In genomic region chr11:65390099-65390941, GRCh38 we compare ENCODE assay signal across 9 cellular contexts. TPM values are rescaled to one million over a fixed set of nuclear protein-coding genes. Genes with fewer than 3 reads are reported as not detected.
A peak's percentile ranks its signal among the peaks of the same experiment; 100 is the strongest.
DNase-seq lines count a peak whose midpoint lies in the region; ATAC-seq and TF ChIP-seq lines count a peak whose summit lies in the region.
"Had no signal": no experiment of that assay in that cellular context is flagged by ENCODE, and none has a peak within 500 bp of the region (broad histone marks: within the 10 kb centered on the region; RNA-seq: fewer than 3 reads in every experiment).

No MANE protein-coding gene starts in this region.

- H3F3A ChIP-seq in OCI-LY1 (ENCODE audit: insufficient read depth, low read length) (no peaks in the 10 kb centered on the region), neural progenitor cell (ENCODE audit: low read depth) (peaks cover 3% of the 10 kb centered on the region)

- H3K79me2 ChIP-seq in OCI-LY1 (ENCODE audit: insufficient read depth, low read length) (no peaks in the 10 kb centered on the region), neural progenitor cell (ENCODE audit: low read depth) (peaks cover 8% of the 10 kb centered on the region)

- peak overlapping the region; percentile 60 for H3K27ac Mint-ChIP-seq in neural progenitor cell

- H3K9ac ChIP-seq in BLaER1, result peak overlapping the region; percentile 59
- no peak overlapping the region; the same call in 1 of the 2 replicates for H3K9ac ChIP-seq in OCI-LY1 (ENCODE audit: low read length)
- H3K9ac ChIP-seq in duodenal mucosa (ENCODE audit: low read depth in 1 of 2, low read length in 2 of 2), result peak overlapping the region in 1 of 2 donors; percentile 21
- H3K9ac ChIP-seq in neural progenitor cell, result no peak overlapping the region

- H2AFZ ChIP-seq in OCI-LY1 (ENCODE audit: low read length) (no peak overlapping the region), neural progenitor cell (replicated peaks) (no peak overlapping the region)

- peaks cover 4% of the 10 kb centered on the region for H3K27me3 Mint-ChIP-seq in neural progenitor cell (ENCODE audit: insufficient read depth, low read depth)

- peaks cover 69% of the 10 kb centered on the region for H3K36me3 ChIP-seq in BLaER1
- H3K36me3 ChIP-seq in OCI-LY1 (ENCODE audit: insufficient read depth, low read length), result peaks cover 53% of the 10 kb centered on the region
- H3K36me3 ChIP-seq in duodenal mucosa (ENCODE audit: control insufficient read depth in 1 of 2, insufficient read depth in 2 of 2, low read length in 2 of 2), result peaks cover 4 to 46% of the 10 kb centered on the region in 2 donors
- no peaks in the 10 kb centered on the region for H3K36me3 ChIP-seq in neural progenitor cell

- H3K4me2 ChIP-seq in BLaER1, result peak overlapping the region; percentile 99
- H3K4me2 ChIP-seq in OCI-LY1 (ENCODE audit: low read length), result peak overlapping the region; percentile 91; the same call in 1 of the 2 replicates
- H3K4me2 ChIP-seq in neural progenitor cell, result no peak overlapping the region

- no peak for ATAC-seq in HG03139 (IDR thresholded peaks at IDR 0.05; ENCODE audit: unreplicated experiment)

- H3K4me1 Mint-ChIP-seq in neural progenitor cell, result peaks cover 16% of the 10 kb centered on the region

- DNase-seq in neural progenitor cell (ENCODE audit: low spot score), result peak; percentile 31
- DNase-seq in COLO668 (lab: John Stamatoyannopoulos, UW; ENCODE audit: unreplicated experiment), result no peak
- DNase-seq in ureter (ENCODE audit: low spot score), result no peak
- no peak for DNase-seq in SKM-1 (lab: John Stamatoyannopoulos, UW; ENCODE audit: unreplicated experiment)
- DNase-seq: activated CD4-positive, alpha-beta T cell treated with anti-CD3 and anti-CD28 coated beads for 4 hours had no signal

- H3K27ac ChIP-seq in BLaER1 (peak overlapping the region; percentile 79), OCI-LY1 (ENCODE audit: low read depth, low read length, poor library complexity, severe bottlenecking) (no peak overlapping the region), duodenal mucosa (ENCODE audit: low read depth, low read length) (peak overlapping the region; percentile 25), neural progenitor cell (no peak overlapping the region)

- H3K9me3 ChIP-seq in BLaER1, result no peaks in the 10 kb centered on the region
- H3K9me3 ChIP-seq in OCI-LY1 (ENCODE audit: low read length), result no peaks in the 10 kb centered on the region
- no peaks in the 10 kb centered on the region for H3K9me3 ChIP-seq in duodenal mucosa (ENCODE audit: control insufficient read depth in 1 of 2, low read length in 2 of 2)
- no peaks in the 10 kb centered on the region for H3K9me3 ChIP-seq in neural progenitor cell (ENCODE audit: low read depth)

- no peaks in the 10 kb centered on the region for H3K9me2 ChIP-seq in OCI-LY1 (ENCODE audit: low read depth, low read length)

- peaks cover 67% of the 10 kb centered on the region for H3K4me1 ChIP-seq in BLaER1
- H3K4me1 ChIP-seq in OCI-LY1 (ENCODE audit: insufficient read depth, low read length, severe bottlenecking), result peaks cover 51% of the 10 kb centered on the region
- peaks cover 25 to 45% of the 10 kb centered on the region in 2 donors for H3K4me1 ChIP-seq in duodenal mucosa (ENCODE audit: control insufficient read depth in 1 of 2, insufficient read depth in 2 of 2, low read length in 2 of 2)
- peaks cover 10% of the 10 kb centered on the region for H3K4me1 ChIP-seq in neural progenitor cell

- peaks cover 47% of the 10 kb centered on the region for H4K20me1 ChIP-seq in BLaER1
- H4K20me1 ChIP-seq in OCI-LY1 (ENCODE audit: insufficient read depth, low read length), result no peaks in the 10 kb centered on the region
- H4K20me1 ChIP-seq in neural progenitor cell (ENCODE audit: low read depth), result peaks cover 4% of the 10 kb centered on the region

- H3K4me3 Mint-ChIP-seq in neural progenitor cell, result no peak overlapping the region

- no peaks in the 10 kb centered on the region for H3K27me3 ChIP-seq in BLaER1
- H3K27me3 ChIP-seq in OCI-LY1 (ENCODE audit: insufficient read depth, low read length), result no peaks in the 10 kb centered on the region
- no peaks in the 10 kb centered on the region for H3K27me3 ChIP-seq in duodenal mucosa (ENCODE audit: control insufficient read depth in 1 of 2, insufficient read depth in 2 of 2, low read length in 2 of 2)
- no peaks in the 10 kb centered on the region for H3K27me3 ChIP-seq in neural progenitor cell

- no peak overlapping the region for H3K4me3 ChIP-seq in BLaER1
- no peak overlapping the region for H3K4me3 ChIP-seq in OCI-LY1 (ENCODE audit: low read depth, low read length, poor library complexity, severe bottlenecking)
- no peak overlapping the region for H3K4me3 ChIP-seq in duodenal mucosa (ENCODE audit: low read depth in 1 of 2, low read length in 2 of 2)
- H3K4me3 ChIP-seq in neural progenitor cell, result no peak overlapping the region

- no peaks in the 10 kb centered on the region for H3K36me3 Mint-ChIP-seq in neural progenitor cell

- no peaks in the 10 kb centered on the region for H3K9me3 Mint-ChIP-seq in neural progenitor cell

- no peak for TF ChIP-seq CTCF in OCI-LY1 (IDR thresholded peaks at IDR 0.05; ENCODE audit: low read length)
- TF ChIP-seq CTCF in neural progenitor cell (IDR thresholded peaks at IDR 0.05), result no peak

RNA-seq across cellular contexts. Expression of gene FRMD8, which starts 3.9 kb away (rescaled TPM):
- total RNA-seq in neural progenitor cell (ENCODE audit: low replicate concordance), result 5.8 and 28.3 TPM in 2 replicates
- 31.2 TPM for total RNA-seq in ureter

RNA-seq across cellular contexts. Expression of gene SLC25A45, which starts 7.9 kb away (rescaled TPM):
- total RNA-seq in neural progenitor cell (ENCODE audit: low replicate concordance) (0.47 and 1.2 TPM in 2 replicates), ureter (9.4 TPM)

RNA-seq across cellular contexts. Expression of gene NEAT1, which starts 32.3 kb away (rescaled TPM):
- 2.8 and 4.0 TPM in 2 replicates for total RNA-seq in neural progenitor cell (ENCODE audit: low replicate concordance)
- 1,155 TPM for total RNA-seq in ureter

RNA-seq across cellular contexts. Expression of gene TIGD3, which starts 35.8 kb away (rescaled TPM):
- total RNA-seq in neural progenitor cell (ENCODE audit: low replicate concordance), result 2.5 and 4.3 TPM in 2 replicates
- not detected for total RNA-seq in ureter

RNA-seq across cellular contexts. Expression of gene DPF2, which starts 56.7 kb away (rescaled TPM):
- total RNA-seq in neural progenitor cell (ENCODE audit: low replicate concordance) (63.3 and 72.1 TPM in 2 replicates), ureter (61.5 TPM)

Comparison
In these comparisons a context has a peak if more than half of its experiments do, and no peak if none do; other contexts are left out.
1. H3K27ac ChIP-seq: peak in BLaER1 (single experiment) and duodenal mucosa (single experiment); none in OCI-LY1 (single experiment) and neural progenitor cell (single experiment).
2. RNA of gene NEAT1, which starts 32.3 kb away (total RNA-seq): 1,155 TPM in ureter (single experiment); 2.8 to 4.0 TPM in neural progenitor cell; every median in the first group is over 100 times any median in the second.